In genomic region chr5:143205879-143206193, GRCh38 we compare ENCODE assay signal across 12 cellular contexts.
DNase-seq lines count a peak whose midpoint lies in the region; ATAC-seq and TF ChIP-seq lines count a peak whose summit lies in the region.
"Had no signal": no experiment of that assay in that cellular context is flagged by ENCODE, and none has a peak within 500 bp of the region (broad histone marks: within the 10 kb centered on the region; RNA-seq: fewer than 3 reads in every experiment).

No MANE protein-coding gene starts in this region.

- WGBS in endodermal cell (ENCODE audit: insufficient coverage in 1 of 2, insufficient read length in 1 of 2), 2 experiments: 95 to 100% methylated on average over 3 of the region's 3 CpGs

- H3K4me2 ChIP-seq in BLaER1 treated with 17β-estradiol and CSF1 and Interleukin-3, amounts not matched to agents 10 nM and 100 nM: peak overlapping the region; percentile 14 to 71 (median 45); a peak in 20 of 22 replicates

- no peak overlapping the region for H3K4me3 ChIP-seq in BLaER1 treated with 17β-estradiol and CSF1 and Interleukin-3, amounts not matched to agents 10 nM and 100 nM
- no peak overlapping the region for H3K4me3 ChIP-seq in endodermal cell (ENCODE audit: low read length)
- H3K4me3 ChIP-seq: pancreas had no signal

- H3K27me3 ChIP-seq in BLaER1 treated with 17β-estradiol and CSF1 and Interleukin-3, amounts not matched to agents 10 nM and 100 nM: no peaks in the 10 kb centered on the region
- no peaks in the 10 kb centered on the region for H3K27me3 ChIP-seq in endodermal cell (ENCODE audit: control insufficient read depth, insufficient read depth, low read length, poor library complexity, severe bottlenecking)
- H3K27me3 ChIP-seq: pancreas had no signal

- peaks cover 8 to 30% (median 19%) of the 10 kb centered on the region in 10 experiments for H3K4me1 ChIP-seq in BLaER1 treated with 17β-estradiol and CSF1 and Interleukin-3, amounts not matched to agents 10 nM and 100 nM
- peaks cover 5% of the 10 kb centered on the region for H3K4me1 ChIP-seq in endodermal cell (ENCODE audit: control insufficient read depth, insufficient read depth, low read length)
- H3K4me1 ChIP-seq: pancreas had no signal

- TF ChIP-seq CTCF in endodermal cell (conservative IDR thresholded peaks at IDR 0.05): no peak

- ATAC-seq in GM18909 (IDR thresholded peaks at IDR 0.05; ENCODE audit: poor library complexity, unreplicated experiment) (peak; percentile 24), HG02981 (IDR thresholded peaks at IDR 0.05; ENCODE audit: unreplicated experiment) (peak; percentile 20)
- ATAC-seq: left lobe of liver had no signal

- H3K36me3 ChIP-seq in BLaER1 treated with 17β-estradiol and CSF1 and Interleukin-3, amounts not matched to agents 10 nM and 100 nM: peaks cover 0 to 67% (median 9%) of the 10 kb centered on the region in 11 experiments; a peak in 10 of 22 replicates
- no peaks in the 10 kb centered on the region for H3K36me3 ChIP-seq in endodermal cell (ENCODE audit: control insufficient read depth, insufficient read depth, low read length)
- H3K36me3 ChIP-seq: pancreas had no signal

- H3K9ac ChIP-seq in BLaER1 treated with 17β-estradiol and CSF1 and Interleukin-3, amounts not matched to agents 10 nM and 100 nM: peak overlapping the region in 1 of 11 experiments; percentile 6; a peak in 1 of 22 replicates
- no peak overlapping the region for H3K9ac ChIP-seq in endodermal cell (ENCODE audit: extremely low read depth, low read length, poor library complexity, severe bottlenecking)

- H3K9me3 Mint-ChIP-seq in endodermal cell: peaks cover 11% of the 10 kb centered on the region

- H3K36me3 Mint-ChIP-seq in endodermal cell (ENCODE audit: low read depth): peaks cover 18% of the 10 kb centered on the region

- peaks cover 9 to 25% (median 13%) of the 10 kb centered on the region in 11 experiments; a peak in 19 of 22 replicates for H3K9me3 ChIP-seq in BLaER1 treated with 17β-estradiol and CSF1 and Interleukin-3, amounts not matched to agents 10 nM and 100 nM (replicated peaks in 1 of 11)
- no peaks in the 10 kb centered on the region for H3K9me3 ChIP-seq in endodermal cell (ENCODE audit: control insufficient read depth, low read length)
- H3K9me3 ChIP-seq: pancreas had no signal

- peaks cover 0 to 37% (median 0%) of the 10 kb centered on the region in 11 experiments; a peak in 4 of 22 replicates for H4K20me1 ChIP-seq in BLaER1 treated with 17β-estradiol and CSF1 and Interleukin-3, amounts not matched to agents 10 nM and 100 nM

- DNase-seq in endodermal cell (no peak), iPS-NIHi7 (ENCODE audit: extremely low spot score) (no peak), cerebellar cortex (ENCODE audit: low spot score) (no peak), NCI-H187 treated with DMSO at 0.1 percent for 48 hours (lab: John Stamatoyannopoulos, UW) (no peak)
- no peak for DNase-seq in activated CD4-positive, CD25-positive, alpha-beta regulatory T cell (lab: John Stamatoyannopoulos, UW)
- DNase-seq: anterior cingulate cortex; effector CD4-positive, alpha-beta T cell; pancreas had no signal

- peak overlapping the region in 2 of 11 experiments; percentile 25 to 36; a peak in 2 of 22 replicates for H3K27ac ChIP-seq in BLaER1 treated with 17β-estradiol and CSF1 and Interleukin-3, amounts not matched to agents 10 nM and 100 nM
- H3K27ac ChIP-seq in endodermal cell (ENCODE audit: low read depth, low read length): no peak overlapping the region
- H3K27ac ChIP-seq: pancreas had no signal

- peaks cover 18% of the 10 kb centered on the region for H3K4me1 Mint-ChIP-seq in endodermal cell

- no peaks in the 10 kb centered on the region for H3K27me3 Mint-ChIP-seq in endodermal cell (ENCODE audit: insufficient read depth)

- peak overlapping the region; percentile 42 for H3K27ac Mint-ChIP-seq in endodermal cell

- H3K4me3 Mint-ChIP-seq in endodermal cell: no peak overlapping the region
